24 cellular contexts compared by ENCODE assay signal in genomic region chr4:17010426-17011087, GRCh38.
"Had no signal": no experiment of that assay in that cellular context is flagged by ENCODE, and none has a peak within 500 bp of the region (broad histone marks: within the 10 kb centered on the region; RNA-seq: fewer than 3 reads in every experiment).

No MANE protein-coding gene starts in this region.

- H3K4me3 Mint-ChIP-seq: activated B cell treated with CpG ODN at 0.5 μM for 24 hours; activated CD4-positive, alpha-beta memory T cell treated with anti-CD3 and anti-CD28 coated beads for 36 hours; activated naive CD8-positive, alpha-beta T cell treated with anti-CD3 and anti-CD28 coated beads for 36 hours; central memory CD8-positive, alpha-beta T cell; mesothelial cell of epicardium; naive thymus-derived CD8-positive, alpha-beta T cell had no signal

- H3K27ac Mint-ChIP-seq: activated B cell treated with CpG ODN at 0.5 μM for 24 hours; activated CD4-positive, alpha-beta memory T cell treated with anti-CD3 and anti-CD28 coated beads for 36 hours; activated naive CD8-positive, alpha-beta T cell treated with anti-CD3 and anti-CD28 coated beads for 36 hours; mesothelial cell of epicardium had no signal

- H3K27ac ChIP-seq: left lung, ovary, prostate gland, right atrium auricular region, spleen, upper lobe of right lung had no signal

- H3K36me3 ChIP-seq: left lung, ovary, prostate gland, right atrium auricular region, spleen, upper lobe of right lung had no signal

- H3K27me3 Mint-ChIP-seq: activated B cell treated with CpG ODN at 0.5 μM for 24 hours; activated CD4-positive, alpha-beta memory T cell treated with anti-CD3 and anti-CD28 coated beads for 36 hours; activated naive CD8-positive, alpha-beta T cell treated with anti-CD3 and anti-CD28 coated beads for 36 hours; central memory CD8-positive, alpha-beta T cell had no signal

- H3K4me1 Mint-ChIP-seq: activated B cell treated with CpG ODN at 0.5 μM for 24 hours; activated naive CD8-positive, alpha-beta T cell treated with anti-CD3 and anti-CD28 coated beads for 36 hours; central memory CD8-positive, alpha-beta T cell; naive thymus-derived CD8-positive, alpha-beta T cell had no signal

- H3K4me1 ChIP-seq: left lung, prostate gland, right atrium auricular region, spleen, upper lobe of right lung had no signal

- H3K9me3 Mint-ChIP-seq: activated B cell treated with CpG ODN at 0.5 μM for 24 hours; activated CD4-positive, alpha-beta memory T cell treated with anti-CD3 and anti-CD28 coated beads for 36 hours; activated naive CD8-positive, alpha-beta T cell treated with anti-CD3 and anti-CD28 coated beads for 36 hours; central memory CD8-positive, alpha-beta T cell; naive thymus-derived CD8-positive, alpha-beta T cell had no signal

- H3K4me3 ChIP-seq: left lung, lung, ovary, prostate gland, right atrium auricular region, spleen, upper lobe of right lung had no signal

- DNase-seq: activated B cell treated with CpG ODN at 0.5 μM for 24 hours; activated CD4-positive, alpha-beta memory T cell treated with anti-CD3 and anti-CD28 coated beads for 36 hours; activated CD4-positive, alpha-beta T cell treated with anti-CD3 and anti-CD28 coated beads for 48 hours; activated naive CD4-positive, alpha-beta T cell treated with Interleukin-2 at 50 U/mL for 16 hours; activated naive CD8-positive, alpha-beta T cell treated with anti-CD3 and anti-CD28 coated beads for 36 hours; activated T-cell treated with anti-CD3 and anti-CD28 coated beads, Interleukin-2, amount 50 U/mL, for 48 hours; effector memory CD4-positive, alpha-beta T cell; glutamatergic neuron; hippocampal formation; kidney glomerular epithelial cell; ovary; spleen; stimulated activated CD4-positive, alpha-beta T cell treated with anti-CD3 and anti-CD28 coated beads, Interleukin-4, amount 100 ng/mL, for 1 hour; stimulated activated naive CD4-positive, alpha-beta T cell; T-helper 9 cell; upper lobe of right lung had no signal

- H3K9me3 ChIP-seq: left lung, ovary, prostate gland, upper lobe of right lung had no signal

- ATAC-seq: esophagus mucosa; left lung; naive thymus-derived CD8-positive, alpha-beta T cell; upper lobe of right lung had no signal

- H3K27me3 ChIP-seq: left lung, ovary, right atrium auricular region, spleen, upper lobe of right lung had no signal

- H3K36me3 Mint-ChIP-seq: activated CD4-positive, alpha-beta memory T cell treated with anti-CD3 and anti-CD28 coated beads for 36 hours; activated naive CD8-positive, alpha-beta T cell treated with anti-CD3 and anti-CD28 coated beads for 36 hours; mesothelial cell of epicardium; naive thymus-derived CD8-positive, alpha-beta T cell had no signal
